23 cellular contexts compared by ENCODE assay signal in genomic region chr2:165513479-165513878, GRCh38. TPM values are rescaled to one million over a fixed set of nuclear protein-coding genes. Genes with fewer than 3 reads are reported as not detected.
"Had no signal": no experiment of that assay in that cellular context is flagged by ENCODE, and none has a peak within 500 bp of the region (broad histone marks: within the 10 kb centered on the region; RNA-seq: fewer than 3 reads in every experiment).

No MANE protein-coding gene starts in this region.

- H2AFZ ChIP-seq: hepatocyte had no signal

- H3K27ac ChIP-seq: hepatocyte, pancreas, psoas muscle, right lobe of liver, tibial nerve, uterus had no signal

- H3K36me3 ChIP-seq: pancreas, right lobe of liver, tibial nerve had no signal

- DNase-seq: islet precursor cell; mesendoderm; naive thymus-derived CD4-positive, alpha-beta T cell; pancreas; psoas muscle; right lobe of liver; stimulated activated CD4-positive, alpha-beta T cell treated with anti-CD3 and anti-CD28 coated beads, Interleukin-1b, Interleukin-23, amount 100 ng/mL, for 48 hours; stimulated activated CD4-positive, alpha-beta T cell treated with anti-CD3 and anti-CD28 coated beads, Interleukin-2, amount 100 ng/mL, for 48 hours; stimulated activated CD4-positive, alpha-beta T cell treated with anti-CD3 and anti-CD28 coated beads, Interleukin-4, amount 100 ng/mL, for 4 hours; stimulated activated CD8-positive, alpha-beta memory T cell treated with anti-CD3 and anti-CD28 coated beads, Interleukin-4, amount 100 ng/mL, for 48 hours; stimulated activated naive CD4-positive, alpha-beta T cell treated with Interleukin-2 at 50 U/mL for 16 hours; stimulated activated naive CD8-positive, alpha-beta T cell treated with anti-CD3 and anti-CD28 coated beads, Interleukin-15, amount 100 ng/mL, for 72 hours; substantia nigra; uterus had no signal

- H3K4me1 Mint-ChIP-seq: mesothelial cell of epicardium; naive thymus-derived CD4-positive, alpha-beta T cell; stimulated activated memory B cell treated with anti-CD40 and anti-IgM and Interleukin-4, amounts not matched to agents 10 μg/mL and 1 μg/mL and 100 μg/mL, for 72 hours; stimulated activated naive CD8-positive, alpha-beta T cell treated with anti-CD3 and anti-CD28 coated beads, Interleukin-15, amount 100 ng/mL, for 72 hours had no signal

- H3K9me3 Mint-ChIP-seq: naive thymus-derived CD4-positive, alpha-beta T cell; natural killer cell treated with Interleukin-12 subunit alpha and Interleukin-12 subunit beta and Interleukin-15 and Interleukin-18, amount 100 ng/mL, for 72 hours; stimulated activated memory B cell treated with anti-CD40 and anti-IgM and Interleukin-4, amounts not matched to agents 10 μg/mL and 1 μg/mL and 100 μg/mL, for 72 hours; stimulated activated naive CD8-positive, alpha-beta T cell treated with anti-CD3 and anti-CD28 coated beads, Interleukin-15, amount 100 ng/mL, for 72 hours; type B pancreatic cell had no signal

- ATAC-seq: left lobe of liver; naive thymus-derived CD4-positive, alpha-beta T cell; natural killer cell treated with Interleukin-12 subunit alpha and Interleukin-12 subunit beta and Interleukin-15 and Interleukin-18, amount 100 ng/mL, for 72 hours; pancreas; psoas muscle; right lobe of liver; stimulated activated memory B cell treated with anti-CD40 and anti-IgM and Interleukin-4, amounts not matched to agents 10 μg/mL and 1 μg/mL and 100 μg/mL, for 72 hours; stimulated activated naive CD8-positive, alpha-beta T cell treated with anti-CD3 and anti-CD28 coated beads, Interleukin-15, amount 100 ng/mL, for 72 hours had no signal

- H3K9me3 ChIP-seq: pancreas, psoas muscle, right lobe of liver, tibial nerve, uterus had no signal

- H3K27ac Mint-ChIP-seq: mesothelial cell of epicardium; naive thymus-derived CD4-positive, alpha-beta T cell; natural killer cell treated with Interleukin-12 subunit alpha and Interleukin-12 subunit beta and Interleukin-15 and Interleukin-18, amount 100 ng/mL, for 72 hours; stimulated activated memory B cell treated with anti-CD40 and anti-IgM and Interleukin-4, amounts not matched to agents 10 μg/mL and 1 μg/mL and 100 μg/mL, for 72 hours; stimulated activated naive CD8-positive, alpha-beta T cell treated with anti-CD3 and anti-CD28 coated beads, Interleukin-15, amount 100 ng/mL, for 72 hours; type B pancreatic cell had no signal

- H3K4me3 ChIP-seq: hepatocyte, lung, pancreas, psoas muscle, right lobe of liver, smooth muscle cell, tibial nerve, uterus had no signal

- H3K4me1 ChIP-seq: psoas muscle, right lobe of liver, tibial nerve, uterus had no signal

- H3K36me3 Mint-ChIP-seq: naive thymus-derived CD4-positive, alpha-beta T cell; natural killer cell treated with Interleukin-12 subunit alpha and Interleukin-12 subunit beta and Interleukin-15 and Interleukin-18, amount 100 ng/mL, for 72 hours; stimulated activated memory B cell treated with anti-CD40 and anti-IgM and Interleukin-4, amounts not matched to agents 10 μg/mL and 1 μg/mL and 100 μg/mL, for 72 hours had no signal

- H3K27me3 ChIP-seq: hepatocyte, pancreas, right lobe of liver, tibial nerve, uterus had no signal

- H3K79me2 ChIP-seq: hepatocyte had no signal

- H3K4me3 Mint-ChIP-seq: mesothelial cell of epicardium; naive thymus-derived CD4-positive, alpha-beta T cell; natural killer cell treated with Interleukin-12 subunit alpha and Interleukin-12 subunit beta and Interleukin-15 and Interleukin-18, amount 100 ng/mL, for 72 hours; stimulated activated memory B cell treated with anti-CD40 and anti-IgM and Interleukin-4, amounts not matched to agents 10 μg/mL and 1 μg/mL and 100 μg/mL, for 72 hours; stimulated activated naive CD8-positive, alpha-beta T cell treated with anti-CD3 and anti-CD28 coated beads, Interleukin-15, amount 100 ng/mL, for 72 hours; type B pancreatic cell had no signal

- H3K27me3 Mint-ChIP-seq: stimulated activated memory B cell treated with anti-CD40 and anti-IgM and Interleukin-4, amounts not matched to agents 10 μg/mL and 1 μg/mL and 100 μg/mL, for 72 hours; stimulated activated naive CD8-positive, alpha-beta T cell treated with anti-CD3 and anti-CD28 coated beads, Interleukin-15, amount 100 ng/mL, for 72 hours; type B pancreatic cell had no signal

- H3K4me2 ChIP-seq: hepatocyte, smooth muscle cell had no signal

RNA-seq across cellular contexts. Expression of gene CSRNP3, which starts 44.0 kb away (rescaled TPM):
- total RNA-seq: naive thymus-derived CD4-positive, alpha-beta T cell; natural killer cell treated with Interleukin-12 subunit alpha and Interleukin-12 subunit beta and Interleukin-15 and Interleukin-18, amount 100 ng/mL, for 72 hours had no signal
- polyA plus RNA-seq: naive thymus-derived CD4-positive, alpha-beta T cell had no signal
